In genomic region chr1:97654866-97655265, GRCh38 we compare ENCODE assay signal across 23 cellular contexts.
DNase-seq lines count a peak whose midpoint lies in the region; ATAC-seq and TF ChIP-seq lines count a peak whose summit lies in the region.
"Had no signal": no experiment of that assay in that cellular context is flagged by ENCODE, and none has a peak within 500 bp of the region (broad histone marks: within the 10 kb centered on the region; RNA-seq: fewer than 3 reads in every experiment).

No MANE protein-coding gene starts in this region.

- DNase-seq in AG10803 (ENCODE audit: low read depth): peak; percentile 85
- DNase-seq in LHCN-M2 (ENCODE audit: low read depth): peak; percentile 36
- peak; percentile 43 for DNase-seq in astrocyte of the cerebellum (ENCODE audit: low read depth)
- DNase-seq in foreskin melanocyte: peak; percentile 14
- DNase-seq in AG08396 (ENCODE audit: low spot score): no peak
- DNase-seq in Kasumi-1 (lab: John Stamatoyannopoulos, UW): no peak
- no peak for DNase-seq in ureter (ENCODE audit: low spot score)
- DNase-seq in right lobe of liver: no peak
- DNase-seq: 8988T; BE2C; CD4-positive, CD25-positive, alpha-beta regulatory T cell; H9; MM.1S; NCI-H1092; NCI-H146; NCI-H2029 treated with DMSO at 0.1 percent for 48 hours; NCI-H226; NCI-H524; NCI-H774; NK-92 treated with Interleukin-12 subunit alpha and Interleukin-12 subunit beta, amount 100 ng/mL, for 24 hours; Right ventricle myocardium superior had no signal

- intact Hi-C loops in right lobe of liver (cut with DNase I): no loop called here

- peaks cover 0 to 2% (median 0%) of the 10 kb centered on the region in 4 donors for H3K36me3 ChIP-seq in right lobe of liver
- H3K36me3 ChIP-seq: BE2C had no signal

- no peaks in the 10 kb centered on the region for H3K9me3 ChIP-seq in right lobe of liver
- H3K9me3 ChIP-seq: BE2C had no signal

- no peak for ATAC-seq in right lobe of liver
- ATAC-seq: GM12878 had no signal

- no peak overlapping the region for H3K27ac ChIP-seq in right lobe of liver
- H3K27ac ChIP-seq: HL-60 had no signal

- H3K4me3 ChIP-seq in AG10803 (ENCODE audit: low read length) (no peak overlapping the region), astrocyte of the cerebellum (ENCODE audit: low read depth, low read length) (no peak overlapping the region), right lobe of liver (no peak overlapping the region)
- H3K4me3 ChIP-seq: GM12878 had no signal

- in situ Hi-C loops in astrocyte of the cerebellum (cut with HindIII; ENCODE audit: low sequenced_read_pairs): no loop called here

- no peak for TF ChIP-seq POLR2A in right lobe of liver (IDR thresholded peaks at IDR 0.05)

- 100% methylated on average over 1 of the region's 2 CpGs for WGBS in right lobe of liver (ENCODE audit: insufficient coverage, low coverage, low lambda C conversion rate, missing lambda C conversion rate)

- H3K27me3 ChIP-seq in right lobe of liver: no peaks in the 10 kb centered on the region
- H3K27me3 ChIP-seq: BE2C had no signal

- TF ChIP-seq CTCF in AG10803 (conservative IDR thresholded peaks at IDR 0.05; ENCODE audit: low read length): no peak
- no peak for TF ChIP-seq CTCF in astrocyte of the cerebellum (IDR thresholded peaks at IDR 0.05; ENCODE audit: low read depth, low read length, missing control alignments)
- TF ChIP-seq CTCF in right lobe of liver (IDR thresholded peaks at IDR 0.05): no peak

- H3K4me1 ChIP-seq in right lobe of liver: no peaks in the 10 kb centered on the region
- H3K4me1 ChIP-seq: BE2C had no signal

Comparison
In these comparisons a context has a peak if more than half of its experiments do, and no peak if none do; other contexts are left out.
1. DNase-seq: peak in AG10803 (single experiment), LHCN-M2 (single experiment), astrocyte of the cerebellum (single experiment) and foreskin melanocyte (single experiment); none in AG08396 (single experiment), Kasumi-1 (0 of 2), ureter (single experiment) and right lobe of liver (0 of 3).